16 cellular contexts compared by ENCODE assay signal in genomic region chr2:85468096-85468703, GRCh38. TPM values are rescaled to one million over a fixed set of nuclear protein-coding genes. Genes with fewer than 3 reads are reported as not detected.
DNase-seq lines count a peak whose midpoint lies in the region; ATAC-seq, FAIRE-seq and TF ChIP-seq lines count a peak whose summit lies in the region.
"Had no signal": no experiment of that assay in that cellular context is flagged by ENCODE, and none has a peak within 500 bp of the region (broad histone marks: within the 10 kb centered on the region; RNA-seq: fewer than 3 reads in every experiment).

No MANE protein-coding gene starts in this region.

- no peaks in the 10 kb centered on the region for H3K4me1 ChIP-seq in trophoblast cell (ENCODE audit: control insufficient read depth in 1 of 2, insufficient read depth in 2 of 2, low read length in 2 of 2)

- H2BK5ac ChIP-seq in trophoblast cell (ENCODE audit: low read depth, low read length, poor library complexity), result no peak overlapping the region

- H3K4me2 ChIP-seq in trophoblast cell (ENCODE audit: low read length), result no peak overlapping the region

- peak; percentile 8 for DNase-seq in Calu3
- DNase-seq in RCC 7860 (ENCODE audit: low spot score), result peak; percentile 79
- peak; percentile 75 for DNase-seq in glomerular visceral epithelial cell (ENCODE audit: extremely low spot score)
- DNase-seq in omental fat pad (ENCODE audit: low spot score), result no peak
- no peak for DNase-seq in trophoblast cell
- DNase-seq in GM12892 (ENCODE audit: insufficient read length), result no peak
- DNase-seq: activated CD4-positive, alpha-beta T cell treated with anti-CD3 and anti-CD28 coated beads for 4 hours; activated naive CD8-positive, alpha-beta T cell treated with anti-CD3 and anti-CD28 coated beads, Interleukin-2, amount 50 U/mL, for 24 hours; activated T-cell treated with anti-CD3 and anti-CD28 coated beads, Interleukin-2, amount 50 U/mL, for 24 hours; stimulated activated CD4-positive, alpha-beta T cell treated with anti-CD3 and anti-CD28 coated beads, Interleukin-15, amount 100 ng/mL, for 24 hours; T-helper 1 cell had no signal

- H2BK12ac ChIP-seq in trophoblast cell (ENCODE audit: low read length), result no peak overlapping the region

- no peak overlapping the region for H4K91ac ChIP-seq in trophoblast cell (ENCODE audit: low read depth, low read length)

- no peak overlapping the region for H3K9ac ChIP-seq in trophoblast cell (ENCODE audit: low read length)

- TF ChIP-seq CTCF in Calu3 (IDR thresholded peaks at IDR 0.05; ENCODE audit: unreplicated experiment), result no peak
- no peak for TF ChIP-seq CTCF in omental fat pad (IDR thresholded peaks at IDR 0.05)

- H3K36me3 Mint-ChIP-seq in Calu3 (ENCODE audit: insufficient read depth, unreplicated experiment), result no peaks in the 10 kb centered on the region
- H3K36me3 Mint-ChIP-seq: IgD-negative memory B cell, memory B cell had no signal

- TF ChIP-seq POLR2A in GM12892 (IDR thresholded peaks at IDR 0.05; ENCODE audit: low read depth, low read length), result no peak

- H3K4me3 Mint-ChIP-seq in Calu3 (ENCODE audit: low read depth, unreplicated experiment), result no peak overlapping the region
- H3K4me3 Mint-ChIP-seq: activated naive CD8-positive, alpha-beta T cell treated with anti-CD3 and anti-CD28 coated beads, Interleukin-2, amount 50 U/mL, for 24 hours; activated T-cell treated with anti-CD3 and anti-CD28 coated beads, Interleukin-2, amount 50 U/mL, for 24 hours; memory B cell had no signal

- no peaks in the 10 kb centered on the region for H3K27me3 Mint-ChIP-seq in Calu3 (ENCODE audit: unreplicated experiment)
- H3K27me3 Mint-ChIP-seq: activated naive CD8-positive, alpha-beta T cell treated with anti-CD3 and anti-CD28 coated beads, Interleukin-2, amount 50 U/mL, for 24 hours; activated T-cell treated with anti-CD3 and anti-CD28 coated beads, Interleukin-2, amount 50 U/mL, for 24 hours; IgD-negative memory B cell; memory B cell had no signal

- no TSS peak for BruUV-seq in Calu3 (replicated peaks; lab: Mats Ljungman, UMichigan)

- H3K27me3 ChIP-seq in trophoblast cell (ENCODE audit: insufficient read depth, low read length), result no peaks in the 10 kb centered on the region

- H3K9me3 ChIP-seq in trophoblast cell (ENCODE audit: insufficient read depth, low read depth, low read length), result peaks cover 1% of the 10 kb centered on the region
- H3K9me3 ChIP-seq: thoracic aorta had no signal

- H3K23ac ChIP-seq in trophoblast cell (ENCODE audit: low read length), result no peak overlapping the region

- no peaks in the 10 kb centered on the region for H3K9me3 Mint-ChIP-seq in Calu3 (ENCODE audit: low read depth, unreplicated experiment)
- H3K9me3 Mint-ChIP-seq: activated naive CD8-positive, alpha-beta T cell treated with anti-CD3 and anti-CD28 coated beads, Interleukin-2, amount 50 U/mL, for 24 hours; activated T-cell treated with anti-CD3 and anti-CD28 coated beads, Interleukin-2, amount 50 U/mL, for 24 hours; IgD-negative memory B cell; memory B cell had no signal

- no peak overlapping the region for H2BK120ac ChIP-seq in trophoblast cell (ENCODE audit: insufficient read depth, low read length, poor library complexity)

- no peak overlapping the region for H4K12ac ChIP-seq in trophoblast cell (ENCODE audit: low read depth, low read length)

- no peaks in the 10 kb centered on the region for H3K79me1 ChIP-seq in trophoblast cell (ENCODE audit: low read length)

- H3K4me1 Mint-ChIP-seq in Calu3 (ENCODE audit: low read depth, unreplicated experiment), result peaks cover 30% of the 10 kb centered on the region
- H3K4me1 Mint-ChIP-seq: memory B cell had no signal

- CTCF ChIA-PET in Calu3 (lab: Charles Lee), result interaction anchor here (0.6 to 1.0 kb wide), 6 partner anchors 19 to 573 kb away, joined by 3 to 4 read pairs (median 3); no protein-coding TSS in a partner anchor

- no peak overlapping the region for H3K27ac ChIP-seq in trophoblast cell (ENCODE audit: low read depth, low read length)
- H3K27ac ChIP-seq: thoracic aorta had no signal

- H3K4me3 ChIP-seq in trophoblast cell (ENCODE audit: low read depth, low read length), result no peak overlapping the region
- H3K4me3 ChIP-seq: thoracic aorta had no signal

- peak overlapping the region; percentile 61 for H3K27ac Mint-ChIP-seq in Calu3 (ENCODE audit: unreplicated experiment)
- H3K27ac Mint-ChIP-seq: activated naive CD8-positive, alpha-beta T cell treated with anti-CD3 and anti-CD28 coated beads, Interleukin-2, amount 50 U/mL, for 24 hours; activated T-cell treated with anti-CD3 and anti-CD28 coated beads, Interleukin-2, amount 50 U/mL, for 24 hours; IgD-negative memory B cell; memory B cell had no signal

- H3K14ac ChIP-seq in trophoblast cell (ENCODE audit: low read length), result no peak overlapping the region

- intact Hi-C loops in Calu3 (cut with micrococcal nuclease; ENCODE audit: unreplicated experiment), result loop anchor here (2.0 kb wide), 2 partner anchors 31 to 73 kb away; no protein-coding TSS in a partner anchor

- H3K36me3 ChIP-seq in trophoblast cell (ENCODE audit: control insufficient read depth in 1 of 2, insufficient read depth in 2 of 2, low read length in 2 of 2), result no peaks in the 10 kb centered on the region
- H3K36me3 ChIP-seq: thoracic aorta had no signal

- H2AFZ ChIP-seq in trophoblast cell (ENCODE audit: insufficient read depth, low read length, poor library complexity), result no peak overlapping the region

- H3K4ac ChIP-seq in trophoblast cell (ENCODE audit: low read depth, low read length), result no peak overlapping the region

- WGBS in trophoblast cell (ENCODE audit: extremely low coverage, insufficient coverage, insufficient read length), result no CpG with 5 or more reads among the region's 8 CpGs

- no peak overlapping the region for H3K18ac ChIP-seq in trophoblast cell (ENCODE audit: low read length)

- no peak overlapping the region for H4K8ac ChIP-seq in trophoblast cell (ENCODE audit: low read depth, low read length)

- no peak overlapping the region for H2AK5ac ChIP-seq in trophoblast cell (ENCODE audit: low read length)

- H3K79me2 ChIP-seq in trophoblast cell (ENCODE audit: control insufficient read depth, insufficient read depth, low read length, poor library complexity), result no peaks in the 10 kb centered on the region

- FAIRE-seq in RCC 7860 (lab: Jason Lieb, UNC), result peak; percentile 90
- FAIRE-seq in GM12892 (lab: Jason Lieb, UNC), result no peak

- peak; percentile 8 for ATAC-seq in omental fat pad (ENCODE audit: low FRiP score)
- ATAC-seq in GM18517 (IDR thresholded peaks at IDR 0.05; ENCODE audit: unreplicated experiment), result no peak
- ATAC-seq in GM21737 (IDR thresholded peaks at IDR 0.05; ENCODE audit: unreplicated experiment), result no peak
- ATAC-seq: activated naive CD8-positive, alpha-beta T cell treated with anti-CD3 and anti-CD28 coated beads, Interleukin-2, amount 50 U/mL, for 24 hours had no signal

RNA-seq across cellular contexts. Expression of gene SH2D6, which starts 49.7 kb away (rescaled TPM):
- 1.8 and 2.4 TPM in 2 replicates for total RNA-seq in Calu3 (2022)
- total RNA-seq in omental fat pad, result not detected
- polyA plus RNA-seq in trophoblast cell (2013), result 0.14 and 0.17 TPM in 2 replicates
- polyA plus RNA-seq in GM12892 (2012; ENCODE audit: missing spikeins), result not detected
- total RNA-seq: thoracic aorta had no signal
- polyA plus RNA-seq: IgD-negative memory B cell had no signal

RNA-seq across cellular contexts. Expression of gene CAPG, which starts 58.0 kb away (rescaled TPM):
- total RNA-seq in Calu3 (2022) (230 and 238 TPM in 2 replicates), omental fat pad (100 to 1,000 TPM in 2 of 4 donors, 10 to 100 TPM in 2; 32.3 to 190 (median 99.5) TPM)
- polyA plus RNA-seq in trophoblast cell (2013), result 242 and 243 TPM in 2 replicates
- polyA plus RNA-seq in GM12892 (2012; ENCODE audit: missing spikeins), result 108 TPM

Comparison
In these comparisons a context has a peak if more than half of its experiments do, and no peak if none do; other contexts are left out.
1. DNase-seq: peak in Calu3 (single experiment), RCC 7860 (single experiment) and glomerular visceral epithelial cell (single experiment); none in omental fat pad (single experiment), trophoblast cell (0 of 2) and GM12892 (single experiment).